ENCODE assay signal across 6 cellular contexts in genomic region chr14:53386359-53386758, GRCh38.
"Had no signal": no experiment of that assay in that cellular context is flagged by ENCODE, and none has a peak within 500 bp of the region (broad histone marks: within the 10 kb centered on the region; RNA-seq: fewer than 3 reads in every experiment).

No MANE protein-coding gene starts in this region.

- H3K27ac Mint-ChIP-seq: GM23338, IgD-negative memory B cell had no signal

- DNase-seq: H9, HCEC 1CT, KBM-7 had no signal

- ATAC-seq: GM23338 had no signal

- H3K4me3 Mint-ChIP-seq: GM23338, H9, IgD-negative memory B cell had no signal

- H2AFZ ChIP-seq: GM23338 had no signal

- H3K4me2 ChIP-seq: GM23338 had no signal

- H3K4me3 ChIP-seq: GM23338 had no signal

- H3K36me3 Mint-ChIP-seq: IgD-negative memory B cell had no signal

- H3K27ac ChIP-seq: HL-60 had no signal

- H3K9me3 Mint-ChIP-seq: GM23338, H9, IgD-negative memory B cell had no signal
